In the genomic region with DNA sequence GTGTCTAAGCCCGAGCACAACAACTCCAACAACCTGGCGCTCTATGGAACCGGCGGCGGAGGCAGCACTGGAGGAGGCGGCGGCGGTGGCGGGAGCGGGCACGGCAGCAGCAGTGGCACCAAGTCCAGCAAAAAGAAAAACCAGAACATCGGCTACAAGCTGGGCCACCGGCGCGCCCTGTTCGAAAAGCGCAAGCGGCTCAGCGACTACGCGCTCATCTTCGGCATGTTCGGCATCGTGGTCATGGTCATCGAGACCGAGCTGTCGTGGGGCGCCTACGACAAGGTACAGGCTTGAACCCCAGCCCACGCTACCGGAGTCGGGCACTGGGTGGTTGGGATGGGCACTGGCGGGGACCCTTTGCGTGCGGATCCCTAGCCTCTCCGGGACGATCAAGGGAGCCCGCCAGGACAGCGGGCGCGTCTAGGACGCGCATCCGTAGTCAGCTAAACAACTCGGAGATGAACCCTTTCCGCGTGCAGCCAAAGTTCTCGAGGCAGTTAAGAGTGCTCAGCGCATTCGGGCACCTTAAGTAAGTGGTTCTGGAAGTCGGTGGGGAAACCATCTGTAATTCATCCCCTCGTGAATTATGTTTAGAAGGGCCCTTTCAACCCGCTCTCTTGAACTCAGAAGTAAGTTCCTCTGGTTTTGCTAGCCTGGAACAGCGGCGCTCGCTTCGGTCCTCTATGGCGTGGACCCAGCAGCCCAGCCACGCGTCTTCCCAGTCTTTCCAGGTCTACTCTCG, we compare ENCODE assay signal across 8 cellular contexts. TPM values are rescaled to one million over a fixed set of nuclear protein-coding genes. Genes with fewer than 3 reads are reported as not detected.
DNase-seq lines count a peak whose midpoint lies in the region; ATAC-seq and TF ChIP-seq lines count a peak whose summit lies in the region.

No MANE protein-coding gene starts in this region.

- peak; percentile 5 for DNase-seq in GM10248 (ENCODE audit: extremely low spot score)
- DNase-seq in NCI-H69 (lab: John Stamatoyannopoulos, UW): peak; percentile 47
- DNase-seq in fibroblast of villous mesenchyme (ENCODE audit: low read depth): peak; percentile 13
- no peak for DNase-seq in trophoblast cell
- no peak for DNase-seq in NCI-H2227 treated with DMSO at 0.1 percent for 48 hours (lab: John Stamatoyannopoulos, UW)
- no peak for DNase-seq in activated effector memory CD4-positive, alpha-beta T cell treated with Interleukin-2 at 50 U/mL for 16 hours

- no peak overlapping the region for H3K9ac ChIP-seq in trophoblast cell (ENCODE audit: low read length)

- no peaks in the 10 kb centered on the region for H3K36me3 ChIP-seq in trophoblast cell (ENCODE audit: control insufficient read depth in 1 of 2, insufficient read depth in 2 of 2, low read length in 2 of 2)

- no peak overlapping the region for H3K18ac ChIP-seq in trophoblast cell (ENCODE audit: low read length)

- no peaks in the 10 kb centered on the region for H3K9me3 ChIP-seq in trophoblast cell (ENCODE audit: insufficient read depth, low read depth, low read length)

- peak overlapping the region; percentile 33 for H3K4me3 ChIP-seq in fibroblast of villous mesenchyme (ENCODE audit: low read depth, low read length)
- H3K4me3 ChIP-seq in trophoblast cell (ENCODE audit: low read depth, low read length): peak overlapping the region; percentile 85

- H2AK5ac ChIP-seq in trophoblast cell (ENCODE audit: low read length): no peak overlapping the region

- H3K4ac ChIP-seq in trophoblast cell (ENCODE audit: low read depth, low read length): no peak overlapping the region

- no CpG with 5 or more reads among the region's 61 CpGs for WGBS in trophoblast cell (ENCODE audit: extremely low coverage, insufficient coverage, insufficient read length)

- H3K27me3 ChIP-seq in trophoblast cell (ENCODE audit: insufficient read depth, low read length): peaks cover 15% of the 10 kb centered on the region

- POLR2A ChIA-PET in GM10248 (lab: Yijun Ruan, JAX): no interaction called here

- H3K14ac ChIP-seq in trophoblast cell (ENCODE audit: low read length): no peak overlapping the region

- CTCF ChIA-PET in GM10248 (lab: Yijun Ruan, JAX): interaction anchor here (1.1 kb wide), 1 partner anchor 9 kb away, joined by 3 read pairs; no protein-coding TSS in a partner anchor

- no peak overlapping the region for H2BK5ac ChIP-seq in trophoblast cell (ENCODE audit: low read depth, low read length, poor library complexity)

- no peak overlapping the region for H3K27ac ChIP-seq in trophoblast cell (ENCODE audit: low read depth, low read length)

- H3K23ac ChIP-seq in trophoblast cell (ENCODE audit: low read length): no peak overlapping the region

- H2AFZ ChIP-seq in trophoblast cell (ENCODE audit: insufficient read depth, low read length, poor library complexity): no peak overlapping the region

- H4K91ac ChIP-seq in trophoblast cell (ENCODE audit: low read depth, low read length): no peak overlapping the region

- peak overlapping the region; percentile 100 for H3K4me2 ChIP-seq in trophoblast cell (ENCODE audit: low read length)

- H2BK120ac ChIP-seq in trophoblast cell (ENCODE audit: insufficient read depth, low read length, poor library complexity): no peak overlapping the region

- peaks cover 2% of the 10 kb centered on the region for H3K79me1 ChIP-seq in trophoblast cell (ENCODE audit: low read length)

- no peak overlapping the region for H2BK12ac ChIP-seq in trophoblast cell (ENCODE audit: low read length)

- H3K79me2 ChIP-seq in trophoblast cell (ENCODE audit: control insufficient read depth, insufficient read depth, low read length, poor library complexity): no peaks in the 10 kb centered on the region

- peaks cover 8 to 11% of the 10 kb centered on the region in 2 experiments for H3K4me1 ChIP-seq in trophoblast cell (ENCODE audit: control insufficient read depth in 1 of 2, insufficient read depth in 2 of 2, low read length in 2 of 2)

- no peak overlapping the region for H4K12ac ChIP-seq in trophoblast cell (ENCODE audit: low read depth, low read length)

- ATAC-seq in GM18868 (IDR thresholded peaks at IDR 0.05; ENCODE audit: unreplicated experiment) (no peak), HG02973 (IDR thresholded peaks at IDR 0.05; ENCODE audit: unreplicated experiment) (no peak)

- no peak for TF ChIP-seq CTCF in GM10248 (IDR thresholded peaks at IDR 0.05; ENCODE audit: control extremely low read depth, extremely low read depth, low read depth, missing control alignments)
- no peak for TF ChIP-seq CTCF in fibroblast of villous mesenchyme (IDR thresholded peaks at IDR 0.05; ENCODE audit: insufficient read depth, low read depth, low read length)

- H4K8ac ChIP-seq in trophoblast cell (ENCODE audit: low read depth, low read length): no peak overlapping the region

RNA-seq across cellular contexts. Expression of a gene that starts 1.3 kb away (rescaled TPM):
- total RNA-seq in fibroblast of villous mesenchyme: 0.64 and 2.6 TPM in 2 replicates
- 0.99 and 1.0 TPM in 2 replicates for polyA plus RNA-seq in trophoblast cell (2013)

Comparison
In these comparisons a context has a peak if more than half of its experiments do, and no peak if none do; other contexts are left out.
1. DNase-seq: peak in GM10248 (single experiment), NCI-H69 (single experiment) and fibroblast of villous mesenchyme (single experiment); none in trophoblast cell (0 of 2), NCI-H2227 treated with DMSO at 0.1 percent for 48 hours (single experiment) and activated effector memory CD4-positive, alpha-beta T cell treated with Interleukin-2 at 50 U/mL for 16 hours (single experiment).